14 cellular contexts compared by ENCODE assay signal in genomic region chr10:132320776-132321469, GRCh38. TPM values are rescaled to one million over a fixed set of nuclear protein-coding genes. Genes with fewer than 3 reads are reported as not detected.
DNase-seq lines count a peak whose midpoint lies in the region; ATAC-seq and TF ChIP-seq lines count a peak whose summit lies in the region.
"Had no signal": no experiment of that assay in that cellular context is flagged by ENCODE, and none has a peak within 500 bp of the region (broad histone marks: within the 10 kb centered on the region; RNA-seq: fewer than 3 reads in every experiment).

No MANE protein-coding gene starts in this region.

- no peaks in the 10 kb centered on the region for H3K27me3 ChIP-seq in BLaER1 treated with 17β-estradiol and CSF1 and Interleukin-3, amounts not matched to agents 10 nM and 100 nM
- H3K27me3 ChIP-seq in adrenal gland: no peaks in the 10 kb centered on the region
- no peaks in the 10 kb centered on the region for H3K27me3 ChIP-seq in neuronal stem cell (ENCODE audit: control insufficient read depth in 3 of 3, insufficient read depth in 3 of 3, low read depth in 1 of 3, low read length in 3 of 3)
- H3K27me3 ChIP-seq: gastroesophageal sphincter, right atrium auricular region, transverse colon had no signal

- no peak overlapping the region for H3K18ac ChIP-seq in neuronal stem cell (ENCODE audit: low read length)

- H3K4ac ChIP-seq in neuronal stem cell (ENCODE audit: low read length): no peak overlapping the region

- no peak overlapping the region for H2AFZ ChIP-seq in neuronal stem cell (ENCODE audit: low read length)

- DNase-seq in adrenal gland: no peak
- no peak for DNase-seq in neuronal stem cell (ENCODE audit: low spot score)
- DNase-seq in hepatic stellate cell (ENCODE audit: low spot score): no peak
- DNase-seq in stimulated activated CD4-positive, alpha-beta T cell treated with anti-CD3 and anti-CD28 coated beads, Interleukin-1b, Interleukin-23, amount 100 ng/mL, for 48 hours: no peak
- DNase-seq in GM13976 (ENCODE audit: low spot score): no peak
- DNase-seq in activated naive CD4-positive, alpha-beta T cell treated with anti-CD3 and anti-CD28 coated beads, Interleukin-2, amount 50 U/mL, for 16 hours: no peak
- DNase-seq: NCI-H1436 treated with DMSO at 0.1 percent for 48 hours, NCI-H748 treated with DMSO at 0.1 percent for 48 hours, transverse colon had no signal

- H3K79me1 ChIP-seq in neuronal stem cell (ENCODE audit: low read depth, low read length): no peaks in the 10 kb centered on the region

- H2AK5ac ChIP-seq in neuronal stem cell (ENCODE audit: low read depth, low read length): no peak overlapping the region

- TF ChIP-seq CTCF in adrenal gland (IDR thresholded peaks at IDR 0.05): no peak
- TF ChIP-seq CTCF in GM13976 (IDR thresholded peaks at IDR 0.05; ENCODE audit: borderline replicate concordance, control extremely low read depth, extremely low read depth, insufficient read depth, missing control alignments): no peak

- H4K20me1 ChIP-seq in BLaER1 treated with 17β-estradiol and CSF1 and Interleukin-3, amounts not matched to agents 10 nM and 100 nM: peaks cover 0 to 22% (median 0%) of the 10 kb centered on the region in 11 experiments; a peak in 6 of 22 replicates

- peak overlapping the region; percentile 18 for H3K23ac ChIP-seq in neuronal stem cell (ENCODE audit: low read depth, low read length, poor library complexity)

- peak overlapping the region in 9 of 11 experiments; percentile 24 to 88 (median 68); a peak in 16 of 22 replicates for H3K27ac ChIP-seq in BLaER1 treated with 17β-estradiol and CSF1 and Interleukin-3, amounts not matched to agents 10 nM and 100 nM
- H3K27ac ChIP-seq in adrenal gland (peak overlapping the region in 4 of 5 donors; percentile 36 to 85 (median 81)), neuronal stem cell (replicated peaks; ENCODE audit: low read length) (no peak overlapping the region)
- H3K27ac ChIP-seq: gastroesophageal sphincter, neutrophil, right atrium auricular region, transverse colon had no signal

- H3K36me3 ChIP-seq in BLaER1 treated with 17β-estradiol and CSF1 and Interleukin-3, amounts not matched to agents 10 nM and 100 nM: peaks cover 17 to 30% (median 22%) of the 10 kb centered on the region in 11 experiments
- no peaks in the 10 kb centered on the region for H3K36me3 ChIP-seq in adrenal gland (replicated peaks in 1 of 2)
- H3K36me3 ChIP-seq in neuronal stem cell (replicated peaks in 1 of 2; ENCODE audit: control insufficient read depth in 2 of 2, insufficient read depth in 2 of 2, low read length in 2 of 2): peaks cover 9 to 27% of the 10 kb centered on the region in 2 donors
- H3K36me3 ChIP-seq: neutrophil, right atrium auricular region, transverse colon had no signal

- peak; percentile 4 for ATAC-seq in HG03460 (IDR thresholded peaks at IDR 0.05; ENCODE audit: unreplicated experiment)
- ATAC-seq: gastroesophageal sphincter had no signal

- peak overlapping the region in 10 of 11 experiments; percentile 0 to 85 (median 56); a peak in 16 of 22 replicates for H3K4me2 ChIP-seq in BLaER1 treated with 17β-estradiol and CSF1 and Interleukin-3, amounts not matched to agents 10 nM and 100 nM
- H3K4me2 ChIP-seq in neuronal stem cell (ENCODE audit: insufficient read depth, low read length, poor library complexity, severe bottlenecking): no peak overlapping the region

- no peak for TF ChIP-seq POLR2A in adrenal gland (IDR thresholded peaks at IDR 0.05)

- H4K91ac ChIP-seq in neuronal stem cell (ENCODE audit: low read depth, low read length, poor library complexity): no peak overlapping the region

- no peak overlapping the region for H2BK12ac ChIP-seq in neuronal stem cell (ENCODE audit: low read length)

- no peak overlapping the region for H2BK120ac ChIP-seq in neuronal stem cell (ENCODE audit: low read depth, low read length)

- in situ Hi-C loops in GM13976 (cut with MboI; ENCODE audit: low sequenced_read_pairs, unreplicated experiment): no loop called here

- peaks cover 0 to 5% (median 0%) of the 10 kb centered on the region in 11 experiments; a peak in 4 of 22 replicates for H3K9me3 ChIP-seq in BLaER1 treated with 17β-estradiol and CSF1 and Interleukin-3, amounts not matched to agents 10 nM and 100 nM (replicated peaks in 1 of 11)
- H3K9me3 ChIP-seq in adrenal gland (replicated peaks in 1 of 3) (no peaks in the 10 kb centered on the region), neuronal stem cell (replicated peaks in 1 of 2; ENCODE audit: control insufficient read depth in 2 of 2, insufficient read depth in 1 of 2, low read depth in 1 of 2, low read length in 2 of 2) (peaks cover 0 to 2% of the 10 kb centered on the region in 2 donors)
- H3K9me3 ChIP-seq: gastroesophageal sphincter, neutrophil, right atrium auricular region, transverse colon had no signal

- H3K14ac ChIP-seq in neuronal stem cell (ENCODE audit: low read length): no peak overlapping the region

- H4K8ac ChIP-seq in neuronal stem cell (ENCODE audit: low read depth, low read length): no peak overlapping the region

- H3K9ac ChIP-seq in BLaER1 treated with 17β-estradiol and CSF1 and Interleukin-3, amounts not matched to agents 10 nM and 100 nM: peak overlapping the region in 6 of 11 experiments; percentile 26 to 72 (median 43); a peak in 9 of 22 replicates
- no peak overlapping the region for H3K9ac ChIP-seq in neuronal stem cell (ENCODE audit: low read depth, low read length, poor library complexity)

- no peak overlapping the region for H2BK5ac ChIP-seq in neuronal stem cell (ENCODE audit: low read length)

- H2BK15ac ChIP-seq in neuronal stem cell (ENCODE audit: low read length): no peak overlapping the region

- 84 to 92% (median 89%) methylated on average over 3 to 9 of the region's 9 CpGs for WGBS in adrenal gland, 4 donors
- WGBS in neuronal stem cell (ENCODE audit: extremely low coverage in 2 of 2, insufficient read length in 2 of 2, insufficient replicate concordance in 1 of 2), 2 donors: no CpG with 5 or more reads among the region's 9 CpGs

- intact Hi-C loops in adrenal gland (cut with DNase I): no loop called here

- H3K4me1 ChIP-seq in BLaER1 treated with 17β-estradiol and CSF1 and Interleukin-3, amounts not matched to agents 10 nM and 100 nM: peaks cover 0 to 53% (median 32%) of the 10 kb centered on the region in 10 experiments; a peak in 17 of 20 replicates
- H3K4me1 ChIP-seq in adrenal gland (replicated peaks in 1 of 2) (peaks cover 12 to 29% of the 10 kb centered on the region in 2 donors), neuronal stem cell (ENCODE audit: control insufficient read depth in 2 of 2, insufficient read depth in 1 of 2, low read depth in 1 of 2, low read length in 2 of 2) (no peaks in the 10 kb centered on the region)
- H3K4me1 ChIP-seq: gastroesophageal sphincter, right atrium auricular region, transverse colon had no signal

- no peak overlapping the region for H3K4me3 ChIP-seq in BLaER1 treated with 17β-estradiol and CSF1 and Interleukin-3, amounts not matched to agents 10 nM and 100 nM
- no peak overlapping the region for H3K4me3 ChIP-seq in adrenal gland
- no peak overlapping the region for H3K4me3 ChIP-seq in neuronal stem cell (ENCODE audit: low read length in 2 of 2)
- H3K4me3 ChIP-seq: gastroesophageal sphincter, right atrium auricular region, transverse colon had no signal

RNA-seq across cellular contexts. Expression of gene LRRC27, which starts 11.1 kb away (rescaled TPM):
- total RNA-seq in adrenal gland: 10 to 100 TPM in 4 of 8 donors, 1 to 10 TPM in 4; 6.5 to 17.6 (median 10.5) TPM
- 10 to 100 TPM in 2 of 3 donors, 1 to 10 TPM in 1; 7.0 to 12.1 (median 10.1) TPM for polyA plus RNA-seq in adrenal gland
- polyA plus RNA-seq in neuronal stem cell (2013, experiment 1 of 2): 12.6 TPM
- 11.2 TPM for polyA plus RNA-seq in neuronal stem cell (2013, experiment 2 of 2)

RNA-seq across cellular contexts. Expression of gene STK32C, which starts 13.2 kb away (rescaled TPM):
- 10 to 100 TPM in 6 of 8 donors, 1 to 10 TPM in 2; 2.8 to 18.0 (median 15.9) TPM for total RNA-seq in adrenal gland
- 10 to 100 TPM in 2 of 3 donors, 1 to 10 TPM in 1; 7.7 to 36.5 (median 22.8) TPM for polyA plus RNA-seq in adrenal gland
- polyA plus RNA-seq in neuronal stem cell (2013, experiment 1 of 2): 20.6 TPM
- 21.2 TPM for polyA plus RNA-seq in neuronal stem cell (2013, experiment 2 of 2)
